ENCODE assay signal across 8 cellular contexts in genomic region chr9:133160742-133161541, GRCh38. TPM values are rescaled to one million over a fixed set of nuclear protein-coding genes. Genes with fewer than 3 reads are reported as not detected.
A peak's percentile ranks its signal among the peaks of the same experiment; 100 is the strongest.
DNase-seq lines count a peak whose midpoint lies in the region; ATAC-seq and TF ChIP-seq lines count a peak whose summit lies in the region.

No MANE protein-coding gene starts in this region.

- H3K27me3 Mint-ChIP-seq in T-cell: peaks cover 0 to 2% of the 10 kb centered on the region in 2 donors

- peak overlapping the region in 1 of 3 donors; percentile 50 for H3K4me3 Mint-ChIP-seq in T-cell

- H3K27ac Mint-ChIP-seq in T-cell: no peak overlapping the region

- H3K27ac ChIP-seq in upper lobe of left lung: peak overlapping the region in 3 of 4 donors; percentile 5 to 63 (median 63)

- ATAC-seq in T-cell (replicated peaks in 1 of 4): peak; percentile 61 to 79 (median 66)
- ATAC-seq in upper lobe of left lung (ENCODE audit: low FRiP score in 2 of 2): peak; percentile 88 to 89
- ATAC-seq in GM19397 (IDR thresholded peaks at IDR 0.05; ENCODE audit: unreplicated experiment): no peak

- TF ChIP-seq EP300 in upper lobe of left lung (IDR thresholded peaks at IDR 0.05): peak in 1 of 4 donors; percentile 69

- CTCF ChIA-PET in T-cell (lab: Charles Lee): interaction anchor here (0.6 to 0.7 kb wide), 2 partner anchors 132 to 183 kb away, joined by 3 read pairs; partner anchors contain the start of gene GFI1B (in 1 of the 2)

- peak; percentile 73 to 86 (median 80) for TF ChIP-seq CTCF in upper lobe of left lung (IDR thresholded peaks at IDR 0.05)

- H3K36me3 ChIP-seq in upper lobe of left lung: peaks cover 0 to 3% (median 0%) of the 10 kb centered on the region in 4 donors

- no peaks in the 10 kb centered on the region for H3K9me3 ChIP-seq in upper lobe of left lung

- no peaks in the 10 kb centered on the region for H3K36me3 Mint-ChIP-seq in T-cell

- H3K4me1 ChIP-seq in upper lobe of left lung: peaks cover 21 to 32% (median 26%) of the 10 kb centered on the region in 4 donors

- WGBS in upper lobe of left lung, 2 donors: 56 to 61% methylated on average over 9 of the region's 9 CpGs

- TF ChIP-seq POLR2A in upper lobe of left lung (IDR thresholded peaks at IDR 0.05): peak in 1 of 4 donors; percentile 9

- no peaks in the 10 kb centered on the region for H3K9me3 Mint-ChIP-seq in T-cell

- DNase-seq in activated CD8-positive, alpha-beta memory T cell treated with anti-CD3 and anti-CD28 coated beads, Interleukin-2, amount 50 U/mL, for 4 hours: peak; percentile 41
- no peak for DNase-seq in activated CD8-positive, alpha-beta memory T cell treated with anti-CD3 and anti-CD28 coated beads for 24 hours
- peak; percentile 62 for DNase-seq in M059J (ENCODE audit: low read depth)
- DNase-seq in T-cell: peak in 12 of 34 experiments; percentile 24 to 39 (median 32)
- peak; percentile 49 for DNase-seq in ecto neural progenitor cell (ENCODE audit: low spot score)
- DNase-seq in medulla oblongata (ENCODE audit: extremely low spot score): peak; percentile 71
- peak in 1 of 2 donors; percentile 84 for DNase-seq in upper lobe of left lung

- H3K4me1 Mint-ChIP-seq in T-cell: peaks cover 0 to 18% (median 5%) of the 10 kb centered on the region in 3 donors

- H3K27me3 ChIP-seq in upper lobe of left lung: no peaks in the 10 kb centered on the region

- POLR2A ChIA-PET in T-cell (lab: Charles Lee): no interaction called here

- no peak overlapping the region for H3K4me3 ChIP-seq in upper lobe of left lung

RNA-seq across cellular contexts. Expression of gene GBGT1, which starts 2.8 kb away (rescaled TPM):
- 0.05 and 0.44 TPM in 2 replicates for total RNA-seq in M059J (2014; rRNA removed; shearing (Covaris generic))
- total RNA-seq in T-cell (10 to 100 TPM in 2 of 5 donors, 1 to 10 TPM in 3; 1.3 to 13.3 (median 7.9) TPM), upper lobe of left lung (10 to 100 TPM in 5 of 6 donors, 1 to 10 TPM in 1; 9.1 to 71.2 (median 36.0) TPM)

RNA-seq across cellular contexts. Expression of gene RALGDS, which starts 39.9 kb away (rescaled TPM):
- total RNA-seq in M059J (2014; rRNA removed; shearing (Covaris generic)): 6.1 and 11.8 TPM in 2 replicates
- total RNA-seq in T-cell (100 to 1,000 TPM in 4 of 5 donors, 10 to 100 TPM in 1; 81.0 to 161 (median 137) TPM), upper lobe of left lung (100 to 1,000 TPM in 3 of 6 donors, 10 to 100 TPM in 3; 57.1 to 117 (median 88.9) TPM)

RNA-seq across cellular contexts. Expression of gene OBP2B, which starts 48.1 kb away (rescaled TPM):
- total RNA-seq in M059J (2014; rRNA removed; shearing (Covaris generic)): not detected in 2 replicates
- total RNA-seq in T-cell: not detected
- total RNA-seq in upper lobe of left lung: not detected
